ENCODE assay signal across 1 cellular context in the genomic region with DNA sequence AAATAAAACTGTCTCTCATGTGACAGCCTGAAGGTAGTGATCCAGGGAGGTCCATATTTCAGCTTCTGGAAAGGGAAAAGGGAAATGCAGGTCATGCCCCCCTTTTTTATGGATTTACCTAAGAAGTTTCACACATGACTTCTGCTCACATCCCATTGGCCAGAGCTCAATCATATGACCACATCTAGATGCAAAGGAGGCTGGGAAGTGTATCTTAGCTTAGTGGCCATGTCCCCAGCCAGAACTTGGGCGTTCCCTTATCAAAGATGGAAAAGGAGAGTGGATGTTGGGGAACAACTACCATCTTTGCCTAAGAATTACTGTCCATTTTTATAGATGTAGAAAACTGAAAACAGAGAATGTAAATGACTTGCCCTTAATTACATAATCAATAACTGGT.
TF ChIP-seq lines count a peak whose summit lies in the region.

No MANE protein-coding gene starts in this region.

TF ChIP-seq in HCT116, 20 proteins besides CTCF, POLR2A, EP300 and RAD21 (continued from another document):
- TF ChIP-seq, protein P1, sequence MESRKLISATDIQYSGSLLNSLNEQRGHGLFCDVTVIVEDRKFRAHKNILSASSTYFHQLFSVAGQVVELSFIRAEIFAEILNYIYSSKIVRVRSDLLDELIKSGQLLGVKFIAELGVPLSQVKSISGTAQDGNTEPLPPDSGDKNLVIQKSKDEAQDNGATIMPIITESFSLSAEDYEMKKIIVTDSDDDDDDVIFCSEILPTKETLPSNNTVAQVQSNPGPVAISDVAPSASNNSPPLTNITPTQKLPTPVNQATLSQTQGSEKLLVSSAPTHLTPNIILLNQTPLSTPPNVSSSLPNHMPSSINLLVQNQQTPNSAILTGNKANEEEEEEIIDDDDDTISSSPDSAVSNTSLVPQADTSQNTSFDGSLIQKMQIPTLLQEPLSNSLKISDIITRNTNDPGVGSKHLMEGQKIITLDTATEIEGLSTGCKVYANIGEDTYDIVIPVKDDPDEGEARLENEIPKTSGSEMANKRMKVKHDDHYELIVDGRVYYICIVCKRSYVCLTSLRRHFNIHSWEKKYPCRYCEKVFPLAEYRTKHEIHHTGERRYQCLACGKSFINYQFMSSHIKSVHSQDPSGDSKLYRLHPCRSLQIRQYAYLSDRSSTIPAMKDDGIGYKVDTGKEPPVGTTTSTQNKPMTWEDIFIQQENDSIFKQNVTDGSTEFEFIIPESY (IDR thresholded peaks at IDR 0.05; ENCODE audit: extremely low read depth, insufficient replicate concordance, low read length), result no peak
- TF ChIP-seq TCF7L2 (IDR thresholded peaks at IDR 0.05; ENCODE audit: borderline replicate concordance, extremely low read depth, insufficient read depth, insufficient read length), result no peak
- TF ChIP-seq, protein P2, sequence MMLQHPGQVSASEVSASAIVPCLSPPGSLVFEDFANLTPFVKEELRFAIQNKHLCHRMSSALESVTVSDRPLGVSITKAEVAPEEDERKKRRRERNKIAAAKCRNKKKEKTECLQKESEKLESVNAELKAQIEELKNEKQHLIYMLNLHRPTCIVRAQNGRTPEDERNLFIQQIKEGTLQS (IDR thresholded peaks at IDR 0.05), result no peak
- TF ChIP-seq YY1 (IDR thresholded peaks at IDR 0.05; ENCODE audit: extremely low read depth, insufficient replicate concordance, low read depth, low read length), result no peak
TF ChIP-seq in HCT116: peak in this region for 0.
